Comparison of ENCODE assay signal across 11 cellular contexts in genomic region chr9:3708751-3709150, GRCh38.
A peak's percentile ranks its signal among the peaks of the same experiment; 100 is the strongest.
DNase-seq lines count a peak whose midpoint lies in the region; ATAC-seq and TF ChIP-seq lines count a peak whose summit lies in the region.
"Had no signal": no experiment of that assay in that cellular context is flagged by ENCODE, and none has a peak within 500 bp of the region (broad histone marks: within the 10 kb centered on the region; RNA-seq: fewer than 3 reads in every experiment).

No MANE protein-coding gene starts in this region.

- H3K4me2 ChIP-seq in PC-3 (ENCODE audit: low read length) = no peak overlapping the region

- H3K36me3 ChIP-seq in PC-3 (ENCODE audit: low read depth, low read length) (no peaks in the 10 kb centered on the region), thyroid gland (no peaks in the 10 kb centered on the region)
- H3K36me3 ChIP-seq: ovary had no signal

- POLR2A ChIA-PET in PC-3 (lab: Charles Lee; ENCODE audit: unreplicated experiment) = no interaction called here

- no peaks in the 10 kb centered on the region for H3K4me1 ChIP-seq in PC-3 (ENCODE audit: insufficient read depth, low read length)
- H3K4me1 ChIP-seq in thyroid gland = peaks cover 14 to 17% of the 10 kb centered on the region in 2 donors

- no peak overlapping the region for H3K9ac ChIP-seq in PC-3 (ENCODE audit: low read length)

- H3K27me3 ChIP-seq in PC-3 (ENCODE audit: low read length) (no peaks in the 10 kb centered on the region), thyroid gland (no peaks in the 10 kb centered on the region)
- H3K27me3 ChIP-seq: ovary had no signal

- H3K4me3 ChIP-seq in PC-3 (ENCODE audit: low read length) = no peak overlapping the region
- no peak overlapping the region for H3K4me3 ChIP-seq in thyroid gland (replicated peaks in 1 of 3)
- H3K4me3 ChIP-seq: ovary had no signal

- H4K20me1 ChIP-seq in PC-3 (ENCODE audit: low read length) = no peaks in the 10 kb centered on the region

- intact Hi-C loops in PC-3 (cut with micrococcal nuclease) = no loop called here
- intact Hi-C loops in thyroid gland (cut with DNase I) = no loop called here

- CTCF ChIA-PET in PC-3 (lab: Charles Lee) = no interaction called here

- DNase-seq in NCI-H2227 (lab: John Stamatoyannopoulos, UW; ENCODE audit: unreplicated experiment) (peak; percentile 9), NCI-H2227 treated with DMSO at 0.1 percent for 48 hours (lab: John Stamatoyannopoulos, UW) (no peak), PC-3 (peak; percentile 75), fibroblast of peridontal ligament (ENCODE audit: extremely low read depth) (peak; percentile 13), thyroid gland (peak; percentile 94), AG20443 (ENCODE audit: low spot score) (no peak), RPMI8226 (no peak)
- DNase-seq: left colon, ovary had no signal

- no TSS peak for BruUV-seq in PC-3 (replicated peaks; lab: Mats Ljungman, UMichigan)

- H3K27ac ChIP-seq in PC-3 (ENCODE audit: low read length) (no peak overlapping the region), thyroid gland (peak overlapping the region in 2 of 3 donors; percentile 47 to 51)
- H3K27ac ChIP-seq: ovary, VCaP had no signal

- TF ChIP-seq POLR2A in thyroid gland (IDR thresholded peaks at IDR 0.05) = no peak

- TF ChIP-seq CTCF in PC-3 (conservative IDR thresholded peaks at IDR 0.05; ENCODE audit: low read depth, low read length) (no peak), thyroid gland (IDR thresholded peaks at IDR 0.05) (no peak)

- 27 to 31% methylated on average over 1 of the region's 1 CpG for WGBS in thyroid gland, 2 donors

- no peaks in the 10 kb centered on the region for H3K9me3 ChIP-seq in PC-3 (ENCODE audit: low read length)
- no peaks in the 10 kb centered on the region for H3K9me3 ChIP-seq in thyroid gland
- H3K9me3 ChIP-seq: ovary had no signal

- no peaks in the 10 kb centered on the region for H3F3A ChIP-seq in PC-3 (ENCODE audit: low read length, unreplicated experiment)

- H3K9me2 ChIP-seq in PC-3 (replicated peaks; ENCODE audit: low read length) = no peaks in the 10 kb centered on the region

- no peaks in the 10 kb centered on the region for H3K79me2 ChIP-seq in PC-3 (ENCODE audit: low read length)

- no peak overlapping the region for H2AFZ ChIP-seq in PC-3 (ENCODE audit: low read length)

- ATAC-seq in PC-3 = peak; percentile 73
- ATAC-seq in GM19328 (IDR thresholded peaks at IDR 0.05; ENCODE audit: unreplicated experiment) = no peak
- ATAC-seq: left colon had no signal

Comparison
In these comparisons a context has a peak if more than half of its experiments do, and no peak if none do; other contexts are left out.
1. DNase-seq: peak in NCI-H2227 (single experiment), PC-3 (single experiment), fibroblast of peridontal ligament (single experiment) and thyroid gland (2 of 2); none in NCI-H2227 treated with DMSO at 0.1 percent for 48 hours (single experiment), AG20443 (single experiment) and RPMI8226 (single experiment).